1 cellular context compared by ENCODE assay signal in the genomic region with DNA sequence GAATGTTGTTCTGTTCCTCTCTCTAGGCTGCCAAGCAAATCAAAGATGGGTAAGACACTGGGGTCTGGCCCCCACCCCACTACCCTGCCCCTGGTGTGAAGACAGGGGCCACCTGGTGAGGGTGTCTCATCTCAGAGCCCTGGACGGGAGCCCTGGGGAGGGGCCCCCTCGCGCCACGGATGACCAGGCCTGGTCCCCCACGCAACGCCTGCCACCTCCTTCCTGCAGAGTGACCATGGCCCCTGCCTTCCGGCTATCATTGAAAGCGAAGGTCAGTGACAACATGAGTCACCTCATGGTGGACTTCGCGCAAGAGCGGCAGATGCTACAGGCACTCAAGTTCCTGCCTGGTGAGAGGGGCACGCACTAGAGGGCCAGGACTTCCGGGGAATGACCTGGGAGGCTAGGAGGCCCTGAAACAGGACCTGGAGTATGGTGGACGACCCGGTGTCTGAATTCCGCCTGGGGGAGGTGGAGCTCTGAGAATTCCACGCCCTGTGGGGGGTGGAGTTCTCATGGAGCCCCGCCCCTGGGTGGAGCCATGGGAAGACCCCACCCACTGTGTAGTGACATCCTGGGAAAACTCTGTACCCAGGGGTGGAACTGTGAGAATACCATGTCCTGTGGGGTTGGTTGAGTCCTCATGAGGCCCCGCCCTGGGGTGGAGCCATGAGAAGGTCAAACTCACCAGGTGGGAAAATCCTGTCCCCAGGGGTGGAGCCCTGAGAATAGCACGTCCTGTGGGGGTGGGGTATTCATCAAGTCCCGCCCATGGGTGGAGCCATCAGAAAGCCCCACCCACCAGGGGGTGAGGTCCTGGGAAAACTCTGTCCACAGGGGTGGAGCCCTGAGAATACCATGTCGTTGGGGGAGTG.
TF ChIP-seq lines count a peak whose summit lies in the region.

No MANE protein-coding gene starts in this region.

TF ChIP-seq in H1, 55 proteins besides CTCF, POLR2A, EP300 and RAD21:
- TF ChIP-seq GTF2F1 (IDR thresholded peaks at IDR 0.05; ENCODE audit: borderline replicate concordance, low read depth, low read length) (no peak), HDAC2 (IDR thresholded peaks at IDR 0.05; ENCODE audit: borderline replicate concordance in 1 of 2, low read depth in 2 of 2, low read length in 2 of 2) (no peak), EZH2 (IDR thresholded peaks at IDR 0.05; ENCODE audit: low read depth, low read length, severe bottlenecking) (no peak), JUND (IDR thresholded peaks at IDR 0.05; ENCODE audit: low read length) (no peak)
- TF ChIP-seq, protein P1, sequence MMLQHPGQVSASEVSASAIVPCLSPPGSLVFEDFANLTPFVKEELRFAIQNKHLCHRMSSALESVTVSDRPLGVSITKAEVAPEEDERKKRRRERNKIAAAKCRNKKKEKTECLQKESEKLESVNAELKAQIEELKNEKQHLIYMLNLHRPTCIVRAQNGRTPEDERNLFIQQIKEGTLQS (IDR thresholded peaks at IDR 0.05; ENCODE audit: insufficient read depth, low read depth, low read length), result no peak
